In genomic region chr17:866568-867087, GRCh38 we compare ENCODE assay signal across 21 cellular contexts.
"Had no signal": no experiment of that assay in that cellular context is flagged by ENCODE, and none has a peak within 500 bp of the region (broad histone marks: within the 10 kb centered on the region; RNA-seq: fewer than 3 reads in every experiment).

No MANE protein-coding gene starts in this region.

- DNase-seq: activated CD4-positive, alpha-beta memory T cell treated with anti-CD3 and anti-CD28 coated beads for 36 hours; activated CD4-positive, alpha-beta T cell treated with anti-CD3 and anti-CD28 coated beads for 1 hour; activated CD8-positive, alpha-beta memory T cell treated with anti-CD3 and anti-CD28 coated beads, Interleukin-2, amount 10 ng/mL, durations not matched to agents 7 days and 5 days; activated naive CD4-positive, alpha-beta T cell treated with anti-CD3 and anti-CD28 coated beads, Interleukin-2, amount 10 ng/mL, durations not matched to agents 7 days and 5 days; activated T-cell treated with anti-CD3 and anti-CD28 coated beads, Interleukin-2, amount 50 U/mL, for 1 hour; adrenal gland; dorsolateral prefrontal cortex; endodermal cell; hypothalamus; kidney glomerular epithelial cell; retina; stimulated activated CD4-positive, alpha-beta T cell treated with anti-CD3 and anti-CD28 coated beads, Interleukin-15, amount 100 ng/mL, for 24 hours; stimulated activated CD4-positive, alpha-beta T cell treated with anti-CD3 and anti-CD28 coated beads, Interleukin-4, amount 100 ng/mL, for 1 hour; stimulated activated naive CD4-positive, alpha-beta T cell; T-cell; T1000; transverse colon had no signal

- H3K9me3 ChIP-seq: adrenal gland, transverse colon had no signal

- H2AFZ ChIP-seq: neural progenitor cell had no signal

- H3K27me3 ChIP-seq: adrenal gland, cardiac muscle cell, dorsolateral prefrontal cortex, neural progenitor cell, transverse colon had no signal

- H3K27ac ChIP-seq: adrenal gland, cardiac muscle cell, dorsolateral prefrontal cortex, neural progenitor cell, skin epidermis had no signal

- H3K4me2 ChIP-seq: neural progenitor cell had no signal

- H3K9ac ChIP-seq: neural progenitor cell had no signal

- H3K36me3 ChIP-seq: adrenal gland, cardiac muscle cell, neural progenitor cell, transverse colon had no signal

- H3K4me3 ChIP-seq: adrenal gland, cardiac muscle cell, dorsolateral prefrontal cortex, neural progenitor cell, SK-N-MC, skin epidermis, transverse colon had no signal

- ATAC-seq: activated CD8-positive, alpha-beta memory T cell treated with anti-CD3 and anti-CD28 coated beads, Interleukin-2, amount 10 ng/mL, durations not matched to agents 7 days and 5 days; T-cell had no signal
